ENCODE assay signal across 8 cellular contexts in genomic region chr16:2048116-2048543, GRCh38. TPM values are rescaled to one million over a fixed set of nuclear protein-coding genes. Genes with fewer than 3 reads are reported as not detected.
DNase-seq lines count a peak whose midpoint lies in the region; TF ChIP-seq lines count a peak whose summit lies in the region.

No MANE protein-coding gene starts in this region.

- peaks cover 4% of the 10 kb centered on the region for H3F3A ChIP-seq in neural progenitor cell (ENCODE audit: low read depth)

- H3K36me3 ChIP-seq in GM06990 (ENCODE audit: control insufficient read depth, insufficient read depth, low read length) (peaks cover 9% of the 10 kb centered on the region), neural progenitor cell (no peaks in the 10 kb centered on the region)
- H3K36me3 ChIP-seq in effector memory CD4-positive, alpha-beta T cell (ENCODE audit: control insufficient read depth, insufficient read depth, low read length), result peaks cover 11% of the 10 kb centered on the region

- peaks cover 6% of the 10 kb centered on the region for H3K36me3 Mint-ChIP-seq in neural progenitor cell

- H3K9ac ChIP-seq in neural progenitor cell, result peak overlapping the region; percentile 56

- no peaks in the 10 kb centered on the region for H3K9me3 Mint-ChIP-seq in neural progenitor cell

- TF ChIP-seq CTCF in GM06990 (IDR thresholded peaks at IDR 0.05; ENCODE audit: insufficient read depth, low read length, poor library complexity, severe bottlenecking) (no peak), neural progenitor cell (IDR thresholded peaks at IDR 0.05) (no peak)

- peak overlapping the region; percentile 63 for H3K27ac ChIP-seq in effector memory CD4-positive, alpha-beta T cell (ENCODE audit: insufficient read depth, low read length, poor library complexity, severe bottlenecking)
- no peak overlapping the region for H3K27ac ChIP-seq in neural progenitor cell

- peaks cover 8% of the 10 kb centered on the region for H4K20me1 ChIP-seq in neural progenitor cell (ENCODE audit: low read depth)

- peaks cover 22% of the 10 kb centered on the region for H3K79me2 ChIP-seq in neural progenitor cell (ENCODE audit: low read depth)

- no peak for DNase-seq in GM06990 (ENCODE audit: extremely low read depth, insufficient read length)
- peak; percentile 64 for DNase-seq in NCI-H69 (lab: John Stamatoyannopoulos, UW)
- DNase-seq in effector memory CD4-positive, alpha-beta T cell, result no peak
- DNase-seq in neural progenitor cell (ENCODE audit: low spot score), result peak; percentile 66
- no peak for DNase-seq in NCI-H2081 (lab: John Stamatoyannopoulos, UW)
- no peak for DNase-seq in GM19240 (ENCODE audit: insufficient read length, low spot score)
- no peak for DNase-seq in stimulated activated CD4-positive, alpha-beta T cell treated with anti-CD3 and anti-CD28 coated beads, Interleukin-4, amount 100 ng/mL, for 24 hours
- no peak for DNase-seq in ureter (ENCODE audit: low spot score)

- H2AFZ ChIP-seq in neural progenitor cell (replicated peaks), result peak overlapping the region; percentile 74

- H3K4me3 Mint-ChIP-seq in neural progenitor cell, result peak overlapping the region; percentile 93

- H3K4me1 ChIP-seq in effector memory CD4-positive, alpha-beta T cell (ENCODE audit: control insufficient read depth, insufficient read depth, low read length, poor library complexity, severe bottlenecking), result peaks cover 17% of the 10 kb centered on the region
- H3K4me1 ChIP-seq in neural progenitor cell, result peaks cover 12% of the 10 kb centered on the region

- no peak overlapping the region for H3K27ac Mint-ChIP-seq in neural progenitor cell

- peak overlapping the region; percentile 97 for H3K4me2 ChIP-seq in neural progenitor cell

- H3K9me3 ChIP-seq in effector memory CD4-positive, alpha-beta T cell (ENCODE audit: control insufficient read depth, low read length), result no peaks in the 10 kb centered on the region
- no peaks in the 10 kb centered on the region for H3K9me3 ChIP-seq in neural progenitor cell (ENCODE audit: low read depth)

- peaks cover 19% of the 10 kb centered on the region for H3K4me1 Mint-ChIP-seq in neural progenitor cell

- H3K4me3 ChIP-seq in GM06990 (replicated peaks; ENCODE audit: low read depth, low read length), result peak overlapping the region; percentile 91
- peak overlapping the region; percentile 91 for H3K4me3 ChIP-seq in effector memory CD4-positive, alpha-beta T cell (ENCODE audit: insufficient read depth, low read depth, low read length, poor library complexity, severe bottlenecking)
- peak overlapping the region; percentile 83 for H3K4me3 ChIP-seq in neural progenitor cell

- H3K27me3 ChIP-seq in GM06990 (replicated peaks; ENCODE audit: control insufficient read depth, insufficient read depth, low read length) (no peaks in the 10 kb centered on the region), neural progenitor cell (no peaks in the 10 kb centered on the region)
- no peaks in the 10 kb centered on the region for H3K27me3 ChIP-seq in effector memory CD4-positive, alpha-beta T cell (replicated peaks; ENCODE audit: control insufficient read depth, insufficient read depth, low read length, poor library complexity, severe bottlenecking)

- peaks cover 2% of the 10 kb centered on the region for H3K27me3 Mint-ChIP-seq in neural progenitor cell (ENCODE audit: insufficient read depth, low read depth)

RNA-seq across cellular contexts. Expression of gene TSC2, which starts 0.3 kb away (rescaled TPM):
- total RNA-seq in neural progenitor cell (ENCODE audit: low replicate concordance) (55.1 and 63.4 TPM in 2 replicates), ureter (178 TPM)

RNA-seq across cellular contexts. Expression of gene NTHL1, which starts 0.5 kb away (rescaled TPM):
- 26.3 and 43.6 TPM in 2 replicates for total RNA-seq in neural progenitor cell (ENCODE audit: low replicate concordance)
- total RNA-seq in ureter, result 11.8 TPM

RNA-seq across cellular contexts. Expression of gene NHERF2, which starts 21.4 kb away (rescaled TPM):
- total RNA-seq in neural progenitor cell (ENCODE audit: low replicate concordance), result 3.0 and 9.1 TPM in 2 replicates
- total RNA-seq in ureter, result 106 TPM

RNA-seq across cellular contexts. Expression of gene NPW, which starts 28.5 kb away (rescaled TPM):
- 0.99 TPM in 1 of 2 replicates, not detected in the other for total RNA-seq in neural progenitor cell (ENCODE audit: low replicate concordance)
- total RNA-seq in ureter, result not detected

RNA-seq across cellular contexts. Expression of gene ZNF598, which starts 38.5 kb away (rescaled TPM):
- total RNA-seq in neural progenitor cell (ENCODE audit: low replicate concordance), result 12.7 and 31.2 TPM in 2 replicates
- total RNA-seq in ureter, result 46.4 TPM

Comparison
In these comparisons a context has a peak if more than half of its experiments do, and no peak if none do; other contexts are left out.
1. DNase-seq: peak in NCI-H69 (single experiment) and neural progenitor cell (single experiment); none in GM06990 (single experiment), effector memory CD4-positive, alpha-beta T cell (0 of 3), NCI-H2081 (0 of 2), GM19240 (single experiment), stimulated activated CD4-positive, alpha-beta T cell treated with anti-CD3 and anti-CD28 coated beads, Interleukin-4, amount 100 ng/mL, for 24 hours (single experiment) and ureter (single experiment).
2. RNA of gene NHERF2, which starts 21.4 kb away (total RNA-seq): 106 TPM in ureter (single experiment); 3.0 to 9.1 TPM in neural progenitor cell; every median in the first group is over 10 times any median in the second.
3. Peak in every context shown above with its lines, with median percentiles within 50 percentile points of each other: H3K4me3 ChIP-seq.